8 cellular contexts compared by ENCODE assay signal in genomic region chr7:50356212-50356944, GRCh38. TPM values are rescaled to one million over a fixed set of nuclear protein-coding genes. Genes with fewer than 3 reads are reported as not detected.
A peak's percentile ranks its signal among the peaks of the same experiment; 100 is the strongest.
DNase-seq lines count a peak whose midpoint lies in the region; ATAC-seq lines count a peak whose summit lies in the region.

No MANE protein-coding gene starts in this region.

- H3K27ac ChIP-seq in CD4-positive, CD25-positive, alpha-beta regulatory T cell (ENCODE audit: insufficient read depth, low read length, poor library complexity, severe bottlenecking), result peak overlapping the region; percentile 97
- peak overlapping the region; percentile 94 for H3K27ac ChIP-seq in naive thymus-derived CD4-positive, alpha-beta T cell (ENCODE audit: low read depth, low read length)

- POLR2A ChIA-PET in activated naive CD8-positive, alpha-beta T cell treated with anti-CD3 and anti-CD28 coated beads, Interleukin-2, amount 10 ng/mL, durations not matched to agents 7 days and 5 days (lab: Charles Lee), result interaction anchor here (0.6 to 13.8 kb wide), 5 partner anchors 11 to 149 kb away, joined by 3 to 323 read pairs (median 3); no protein-coding TSS in a partner anchor
- POLR2A ChIA-PET in naive thymus-derived CD4-positive, alpha-beta T cell (lab: Charles Lee), result interaction anchor here (0.8 to 43.0 kb wide), 7 partner anchors 5 to 148 kb away, joined by 3 to 2368 read pairs (median 325); partner anchors contain the start of gene IKZF1

- CTCF ChIA-PET in naive thymus-derived CD4-positive, alpha-beta T cell (lab: Charles Lee), result interaction anchor here (0.9 to 1.8 kb wide), 4 partner anchors 8 to 14 kb away, joined by 3 to 6 read pairs (median 4); no protein-coding TSS in a partner anchor

- H3K4me1 Mint-ChIP-seq in CD4-positive, CD25-positive, alpha-beta regulatory T cell, result peaks cover 37 to 96% (median 85%) of the 10 kb centered on the region in 4 donors
- H3K4me1 Mint-ChIP-seq in activated naive CD8-positive, alpha-beta T cell treated with anti-CD3 and anti-CD28 coated beads, Interleukin-2, amount 10 ng/mL, durations not matched to agents 7 days and 5 days, result peaks cover 88% of the 10 kb centered on the region
- H3K4me1 Mint-ChIP-seq in naive thymus-derived CD4-positive, alpha-beta T cell, result peaks cover 59 to 100% (median 93%) of the 10 kb centered on the region in 7 donors

- intact Hi-C loops in naive thymus-derived CD4-positive, alpha-beta T cell (cut with micrococcal nuclease), result no loop called here

- peak overlapping the region; percentile 39 to 85 (median 56) for H3K4me3 Mint-ChIP-seq in CD4-positive, CD25-positive, alpha-beta regulatory T cell
- H3K4me3 Mint-ChIP-seq in activated naive CD8-positive, alpha-beta T cell treated with anti-CD3 and anti-CD28 coated beads, Interleukin-2, amount 10 ng/mL, durations not matched to agents 7 days and 5 days, result peak overlapping the region; percentile 48
- peak overlapping the region; percentile 61 to 89 (median 75) for H3K4me3 Mint-ChIP-seq in naive thymus-derived CD4-positive, alpha-beta T cell

- no peaks in the 10 kb centered on the region for H3K9me3 Mint-ChIP-seq in CD4-positive, CD25-positive, alpha-beta regulatory T cell
- no peaks in the 10 kb centered on the region for H3K9me3 Mint-ChIP-seq in activated naive CD8-positive, alpha-beta T cell treated with anti-CD3 and anti-CD28 coated beads, Interleukin-2, amount 10 ng/mL, durations not matched to agents 7 days and 5 days
- H3K9me3 Mint-ChIP-seq in naive thymus-derived CD4-positive, alpha-beta T cell, result peaks cover 0 to 7% (median 0%) of the 10 kb centered on the region in 11 donors

- H3K4me1 ChIP-seq in CD4-positive, CD25-positive, alpha-beta regulatory T cell (ENCODE audit: control insufficient read depth, insufficient read depth, low read length, poor library complexity, severe bottlenecking), result peaks cover 98% of the 10 kb centered on the region
- H3K4me1 ChIP-seq in naive thymus-derived CD4-positive, alpha-beta T cell (ENCODE audit: control insufficient read depth in 2 of 2, insufficient read depth in 2 of 2, low read length in 2 of 2), result peaks cover 93 to 96% of the 10 kb centered on the region in 2 donors

- ATAC-seq in CD4-positive, CD25-positive, alpha-beta regulatory T cell (ENCODE audit: low read depth in 2 of 2), result no peak
- ATAC-seq in activated naive CD8-positive, alpha-beta T cell treated with anti-CD3 and anti-CD28 coated beads, Interleukin-2, amount 10 ng/mL, durations not matched to agents 7 days and 5 days (ENCODE audit: low read depth), result no peak
- peak; percentile 14 for ATAC-seq in naive thymus-derived CD4-positive, alpha-beta T cell
- ATAC-seq in HG03280 (IDR thresholded peaks at IDR 0.05; ENCODE audit: unreplicated experiment) (no peak), GM21423 (IDR thresholded peaks at IDR 0.05; ENCODE audit: unreplicated experiment) (no peak), HG03460 (IDR thresholded peaks at IDR 0.05; ENCODE audit: unreplicated experiment) (no peak)

- H3K4me3 ChIP-seq in CD4-positive, CD25-positive, alpha-beta regulatory T cell (ENCODE audit: low read depth, low read length), result peak overlapping the region; percentile 16
- no peak overlapping the region for H3K4me3 ChIP-seq in naive thymus-derived CD4-positive, alpha-beta T cell (ENCODE audit: low read length)

- H3K9me3 ChIP-seq in CD4-positive, CD25-positive, alpha-beta regulatory T cell (ENCODE audit: control insufficient read depth in 2 of 2, low read length in 2 of 2), result no peaks in the 10 kb centered on the region
- no peaks in the 10 kb centered on the region for H3K9me3 ChIP-seq in naive thymus-derived CD4-positive, alpha-beta T cell (ENCODE audit: control insufficient read depth in 2 of 3, low read length in 3 of 3)

- peak overlapping the region in 2 of 3 donors; percentile 98 to 99 for H3K27ac Mint-ChIP-seq in CD4-positive, CD25-positive, alpha-beta regulatory T cell
- H3K27ac Mint-ChIP-seq in activated naive CD8-positive, alpha-beta T cell treated with anti-CD3 and anti-CD28 coated beads, Interleukin-2, amount 10 ng/mL, durations not matched to agents 7 days and 5 days, result peak overlapping the region; percentile 93
- peak overlapping the region in 6 of 9 donors; percentile 91 to 100 (median 100) for H3K27ac Mint-ChIP-seq in naive thymus-derived CD4-positive, alpha-beta T cell

- peaks cover 65% of the 10 kb centered on the region for H3K36me3 Mint-ChIP-seq in CD4-positive, CD25-positive, alpha-beta regulatory T cell
- H3K36me3 Mint-ChIP-seq in activated naive CD8-positive, alpha-beta T cell treated with anti-CD3 and anti-CD28 coated beads, Interleukin-2, amount 10 ng/mL, durations not matched to agents 7 days and 5 days, result peaks cover 55% of the 10 kb centered on the region
- peaks cover 31 to 77% (median 71%) of the 10 kb centered on the region in 5 donors for H3K36me3 Mint-ChIP-seq in naive thymus-derived CD4-positive, alpha-beta T cell

- no peaks in the 10 kb centered on the region for H3K27me3 ChIP-seq in CD4-positive, CD25-positive, alpha-beta regulatory T cell (ENCODE audit: control insufficient read depth, insufficient read depth, low read length)
- no peaks in the 10 kb centered on the region for H3K27me3 ChIP-seq in naive thymus-derived CD4-positive, alpha-beta T cell (ENCODE audit: control insufficient read depth in 2 of 2, insufficient read depth in 2 of 2, low read length in 2 of 2)

- H3K36me3 ChIP-seq in CD4-positive, CD25-positive, alpha-beta regulatory T cell (ENCODE audit: control insufficient read depth, insufficient read depth, low read length), result peaks cover 56% of the 10 kb centered on the region
- H3K36me3 ChIP-seq in naive thymus-derived CD4-positive, alpha-beta T cell (ENCODE audit: control insufficient read depth in 2 of 3, insufficient read depth in 3 of 3, low read length in 3 of 3), result peaks cover 11 to 36% (median 26%) of the 10 kb centered on the region in 3 experiments

- no peaks in the 10 kb centered on the region for H3K27me3 Mint-ChIP-seq in CD4-positive, CD25-positive, alpha-beta regulatory T cell
- H3K27me3 Mint-ChIP-seq in activated naive CD8-positive, alpha-beta T cell treated with anti-CD3 and anti-CD28 coated beads, Interleukin-2, amount 10 ng/mL, durations not matched to agents 7 days and 5 days, result no peaks in the 10 kb centered on the region
- no peaks in the 10 kb centered on the region for H3K27me3 Mint-ChIP-seq in naive thymus-derived CD4-positive, alpha-beta T cell

- no peak for DNase-seq in CD4-positive, CD25-positive, alpha-beta regulatory T cell
- DNase-seq in MV-4-11 (lab: John Stamatoyannopoulos, UW) (peak; percentile 100), dermis blood vessel endothelial cell (no peak)
- DNase-seq in activated naive CD8-positive, alpha-beta T cell treated with anti-CD3 and anti-CD28 coated beads, Interleukin-2, amount 10 ng/mL, durations not matched to agents 7 days and 5 days, result no peak
- no peak for DNase-seq in naive thymus-derived CD4-positive, alpha-beta T cell

RNA-seq across cellular contexts. Expression of gene IKZF1, which starts 51.9 kb away (rescaled TPM):
- 376 TPM for total RNA-seq in CD4-positive, CD25-positive, alpha-beta regulatory T cell
- 100 to 1,000 TPM; 153 to 176 (median 164) TPM for polyA plus RNA-seq in CD4-positive, CD25-positive, alpha-beta regulatory T cell
- 100 to 1,000 TPM; 383 to 410 TPM for total RNA-seq in activated naive CD8-positive, alpha-beta T cell treated with anti-CD3 and anti-CD28 coated beads, Interleukin-2, amount 10 ng/mL, durations not matched to agents 7 days and 5 days
- 100 to 1,000 TPM; 388 to 548 (median 463) TPM for total RNA-seq in naive thymus-derived CD4-positive, alpha-beta T cell
- polyA plus RNA-seq in naive thymus-derived CD4-positive, alpha-beta T cell, result 100 to 1,000 TPM; 258 to 318 TPM
- total RNA-seq in dermis blood vessel endothelial cell, result 0.17 TPM in 1 of 2 replicates, not detected in the other

Comparison
In these comparisons a context has a peak if more than half of its experiments do, and no peak if none do; other contexts are left out.
1. RNA of gene IKZF1, which starts 51.9 kb away (total RNA-seq): 388 to 548 TPM in naive thymus-derived CD4-positive, alpha-beta T cell, 383 to 410 TPM in activated naive CD8-positive, alpha-beta T cell treated with anti-CD3 and anti-CD28 coated beads, Interleukin-2, amount 10 ng/mL, durations not matched to agents 7 days and 5 days and 376 TPM in CD4-positive, CD25-positive, alpha-beta regulatory T cell (single experiment); 0.17 TPM in dermis blood vessel endothelial cell; every median in the first group is over 100 times any median in the second.
2. Peak in every context shown above with its lines, with median percentiles within 50 percentile points of each other: H3K27ac Mint-ChIP-seq and H3K4me3 Mint-ChIP-seq.